ENCODE assay signal across 11 cellular contexts in the genomic region with DNA sequence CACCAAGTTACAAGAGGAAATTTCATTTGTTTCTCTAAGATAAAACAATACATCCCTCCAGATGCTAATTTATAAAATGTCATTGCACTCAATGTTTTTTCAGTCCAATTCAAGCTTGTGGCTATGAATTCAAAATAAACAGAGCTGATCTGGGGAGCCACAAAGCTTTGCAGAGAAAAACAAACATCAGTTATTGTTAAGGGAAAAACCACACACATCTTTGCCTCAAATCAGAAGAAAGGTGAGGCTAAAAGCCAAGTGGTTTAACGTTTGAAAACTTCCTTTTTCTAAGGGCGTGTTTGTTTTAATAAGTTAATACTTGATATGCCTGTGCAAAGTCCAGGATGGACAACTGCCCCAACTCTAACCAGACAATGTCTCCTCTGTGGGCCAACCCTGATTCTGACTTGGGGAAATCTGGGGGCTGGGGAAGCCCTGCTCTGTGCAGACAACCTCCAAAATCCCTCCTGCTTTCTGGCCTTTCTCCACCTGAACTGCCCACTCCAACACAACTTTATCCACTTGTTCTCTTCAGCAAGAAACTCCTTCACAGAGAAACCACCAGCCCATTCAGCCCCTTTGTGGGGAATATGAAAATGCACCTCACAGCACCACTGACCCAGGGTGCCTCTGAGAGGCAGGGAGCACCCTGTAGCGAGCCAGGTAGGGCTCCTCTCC. TPM values are rescaled to one million over a fixed set of nuclear protein-coding genes. Genes with fewer than 3 reads are reported as not detected.
DNase-seq lines count a peak whose midpoint lies in the region; ATAC-seq and TF ChIP-seq lines count a peak whose summit lies in the region.
"Had no signal": no experiment of that assay in that cellular context is flagged by ENCODE, and none has a peak within 500 bp of the region (broad histone marks: within the 10 kb centered on the region; RNA-seq: fewer than 3 reads in every experiment).

No MANE protein-coding gene starts in this region.

- H3K4me3 Mint-ChIP-seq in activated naive CD8-positive, alpha-beta T cell, result peak overlapping the region; percentile 46
- no peak overlapping the region for H3K4me3 Mint-ChIP-seq in activated naive CD8-positive, alpha-beta T cell treated with anti-CD3 and anti-CD28 coated beads for 36 hours
- H3K4me3 Mint-ChIP-seq: CD14-positive monocyte had no signal

- peak overlapping the region; percentile 14 for H3K27ac ChIP-seq in HUES48 (ENCODE audit: low read depth, low read length)
- H3K27ac ChIP-seq in aorta (ENCODE audit: low read depth in 1 of 2, low read length in 2 of 2), result peak overlapping the region; percentile 56 to 63
- no peak overlapping the region for H3K27ac ChIP-seq in OCI-LY7 (ENCODE audit: low read depth, low read length, poor library complexity, severe bottlenecking)
- H3K27ac ChIP-seq: right atrium auricular region had no signal

- whole genome bisulfite sequencing in aorta, 2 donors, result 42 to 45% methylated on average over 3 of the region's 3 CpGs

- intact Hi-C loops in aorta (cut with DNase I) (loop anchor here in 1 of 2 donors (5.0 kb wide), 1 partner anchor 47 kb away; a partner anchor contains a TSS), OCI-LY7 (cut with micrococcal nuclease; ENCODE audit: unreplicated experiment) (no loop called here)

- no peak overlapping the region for H2AFZ ChIP-seq in OCI-LY7 (ENCODE audit: low read length)

- H3K9me3 ChIP-seq in HUES48 (ENCODE audit: control insufficient read depth, insufficient read depth, low read length) (no peaks in the 10 kb centered on the region), aorta (ENCODE audit: control insufficient read depth, low read length) (no peaks in the 10 kb centered on the region), OCI-LY7 (ENCODE audit: low read length) (no peaks in the 10 kb centered on the region)
- H3K9me3 ChIP-seq: right atrium auricular region had no signal

- H3K27me3 ChIP-seq in HUES48 (ENCODE audit: control insufficient read depth, insufficient read depth, low read length), result no peaks in the 10 kb centered on the region
- no peaks in the 10 kb centered on the region for H3K27me3 ChIP-seq in aorta (ENCODE audit: control insufficient read depth in 1 of 2, insufficient read depth in 2 of 2, low read length in 1 of 2)
- H3K27me3 ChIP-seq: right atrium auricular region had no signal

- H3K9me2 ChIP-seq in OCI-LY7 (ENCODE audit: insufficient read depth, low read length), result no peaks in the 10 kb centered on the region

- H4K20me1 ChIP-seq in OCI-LY7 (ENCODE audit: insufficient read depth, low read length), result no peaks in the 10 kb centered on the region

- POLR2A ChIA-PET in OCI-LY7 (lab: Charles Lee), result no interaction called here

- H3K4me1 ChIP-seq in HUES48 (ENCODE audit: control insufficient read depth, insufficient read depth, low read length) (peaks cover 30% of the 10 kb centered on the region), aorta (ENCODE audit: control insufficient read depth in 1 of 2, insufficient read depth in 2 of 2, low read length in 2 of 2) (peaks cover 3 to 8% of the 10 kb centered on the region in 2 donors), OCI-LY7 (ENCODE audit: insufficient read depth, low read length, poor library complexity, severe bottlenecking) (no peaks in the 10 kb centered on the region)

- H3K36me3 ChIP-seq in HUES48 (ENCODE audit: control insufficient read depth, insufficient read depth, low read length), result no peaks in the 10 kb centered on the region
- H3K36me3 ChIP-seq in aorta (ENCODE audit: control insufficient read depth in 1 of 2, insufficient read depth in 2 of 2, low read length in 1 of 2), result no peaks in the 10 kb centered on the region
- no peaks in the 10 kb centered on the region for H3K36me3 ChIP-seq in OCI-LY7 (ENCODE audit: insufficient read depth, low read length)
- H3K36me3 ChIP-seq: right atrium auricular region had no signal

- no peaks in the 10 kb centered on the region for H3K9me3 Mint-ChIP-seq in activated naive CD8-positive, alpha-beta T cell (ENCODE audit: low read depth)
- no peaks in the 10 kb centered on the region for H3K9me3 Mint-ChIP-seq in activated naive CD8-positive, alpha-beta T cell treated with anti-CD3 and anti-CD28 coated beads for 36 hours
- H3K9me3 Mint-ChIP-seq: CD14-positive monocyte had no signal

- CTCF ChIA-PET in OCI-LY7 (lab: Charles Lee; ENCODE audit: unreplicated experiment), result no interaction called here

- DNase-seq in activated naive CD8-positive, alpha-beta T cell treated with anti-CD3 and anti-CD28 coated beads for 36 hours, result no peak
- DNase-seq in fibroblast of mammary gland (ENCODE audit: low read depth) (peak; percentile 37), aorta (no peak), SIG-M5 (lab: John Stamatoyannopoulos, UW) (no peak), OCI-LY7 (ENCODE audit: low spot score) (no peak)
- DNase-seq: NCI-H1092 had no signal

- H3K4me2 ChIP-seq in OCI-LY7 (ENCODE audit: low read length), result no peak overlapping the region

- no peak overlapping the region for H3K9ac ChIP-seq in HUES48 (ENCODE audit: low read depth, low read length)

- TF ChIP-seq CTCF in fibroblast of mammary gland (conservative IDR thresholded peaks at IDR 0.05; ENCODE audit: control insufficient read depth, insufficient read depth, low read depth, low read length) (no peak), OCI-LY7 (conservative IDR thresholded peaks at IDR 0.05; ENCODE audit: low read length) (no peak)

- no peaks in the 10 kb centered on the region for H3K79me2 ChIP-seq in OCI-LY7 (ENCODE audit: insufficient read depth, low read depth, low read length)

- H3K27ac Mint-ChIP-seq in activated naive CD8-positive, alpha-beta T cell, result peak overlapping the region; percentile 76
- no peak overlapping the region for H3K27ac Mint-ChIP-seq in activated naive CD8-positive, alpha-beta T cell treated with anti-CD3 and anti-CD28 coated beads for 36 hours

- BruUV-seq in OCI-LY7 (replicated peaks; lab: Mats Ljungman, UMichigan), result no TSS peak

- H3K4me3 ChIP-seq in HUES48 (ENCODE audit: low read depth, low read length) (no peak overlapping the region), fibroblast of mammary gland (ENCODE audit: control insufficient read depth, low read depth, low read length) (no peak overlapping the region), aorta (ENCODE audit: low read length in 2 of 2) (no peak overlapping the region), OCI-LY7 (ENCODE audit: low read depth, low read length, poor library complexity, severe bottlenecking) (no peak overlapping the region)
- H3K4me3 ChIP-seq: right atrium auricular region had no signal

- no peaks in the 10 kb centered on the region for H3K36me3 Mint-ChIP-seq in activated naive CD8-positive, alpha-beta T cell
- no peaks in the 10 kb centered on the region for H3K36me3 Mint-ChIP-seq in activated naive CD8-positive, alpha-beta T cell treated with anti-CD3 and anti-CD28 coated beads for 36 hours
- H3K36me3 Mint-ChIP-seq: CD14-positive monocyte had no signal

- ATAC-seq in aorta (ENCODE audit: low FRiP score), result no peak
- no peak for ATAC-seq in GM19351 (IDR thresholded peaks at IDR 0.05; ENCODE audit: unreplicated experiment)

- H3K27me3 Mint-ChIP-seq in activated naive CD8-positive, alpha-beta T cell, result no peaks in the 10 kb centered on the region
- H3K27me3 Mint-ChIP-seq in activated naive CD8-positive, alpha-beta T cell treated with anti-CD3 and anti-CD28 coated beads for 36 hours, result no peaks in the 10 kb centered on the region

- peaks cover 69% of the 10 kb centered on the region for H3K4me1 Mint-ChIP-seq in activated naive CD8-positive, alpha-beta T cell (ENCODE audit: low read depth)
- H3K4me1 Mint-ChIP-seq in activated naive CD8-positive, alpha-beta T cell treated with anti-CD3 and anti-CD28 coated beads for 36 hours, result peaks cover 54% of the 10 kb centered on the region
- H3K4me1 Mint-ChIP-seq: CD14-positive monocyte had no signal

RNA-seq across cellular contexts. Expression of a gene that starts 44.6 kb away (rescaled TPM):
- 1 to 10 TPM; 8.4 to 9.9 TPM for total RNA-seq in activated naive CD8-positive, alpha-beta T cell treated with anti-CD3 and anti-CD28 coated beads for 36 hours
- total RNA-seq in aorta, result 10 to 100 TPM; 63.2 to 68.9 TPM
- 10 to 100 TPM; 19.7 to 30.6 TPM for polyA plus RNA-seq in aorta
- total RNA-seq in OCI-LY7 (2014; rRNA removed; shearing (Covaris generic)), result not detected in 2 replicates
- total RNA-seq in OCI-LY7 (2022), result not detected in 2 replicates

Comparison
In these comparisons a context has a peak if more than half of its experiments do, and no peak if none do; other contexts are left out.
1. RNA of a gene that starts 44.6 kb away (total RNA-seq): 63.2 to 68.9 TPM in aorta and 8.4 to 9.9 TPM in activated naive CD8-positive, alpha-beta T cell treated with anti-CD3 and anti-CD28 coated beads for 36 hours; not detected in OCI-LY7; every median in the first group is over 4 times any median in the second.